In genomic region chr19:10193666-10194499, GRCh38 we compare ENCODE assay signal across 8 cellular contexts. TPM values are rescaled to one million over a fixed set of nuclear protein-coding genes. Genes with fewer than 3 reads are reported as not detected.
A peak's percentile ranks its signal among the peaks of the same experiment; 100 is the strongest.
DNase-seq lines count a peak whose midpoint lies in the region; ATAC-seq and TF ChIP-seq lines count a peak whose summit lies in the region.

No MANE protein-coding gene starts in this region.

- TF ChIP-seq CTCF in RWPE2 (IDR thresholded peaks at IDR 0.05; ENCODE audit: poor library complexity, severe bottlenecking) (no peak), choroid plexus epithelial cell (conservative IDR thresholded peaks at IDR 0.05; ENCODE audit: low read depth, low read length) (no peak), right lobe of liver (IDR thresholded peaks at IDR 0.05) (no peak), GM13976 (IDR thresholded peaks at IDR 0.05; ENCODE audit: borderline replicate concordance, control extremely low read depth, extremely low read depth, insufficient read depth, missing control alignments) (no peak)

- TF ChIP-seq POLR2A in right lobe of liver (IDR thresholded peaks at IDR 0.05): no peak

- peak; percentile 29 for ATAC-seq in HG03045 (IDR thresholded peaks at IDR 0.05; ENCODE audit: unreplicated experiment)
- ATAC-seq in RWPE2 (ENCODE audit: low read depth): peak; percentile 47
- peak; percentile 2 to 39 (median 5) for ATAC-seq in right lobe of liver

- H3K27ac ChIP-seq in RWPE2 (ENCODE audit: poor library complexity, severe bottlenecking) (peak overlapping the region; percentile 91), right lobe of liver (peak overlapping the region; percentile 40 to 53 (median 47))

- H3K9me3 ChIP-seq in RWPE2 (ENCODE audit: severe bottlenecking): no peaks in the 10 kb centered on the region
- no peaks in the 10 kb centered on the region for H3K9me3 ChIP-seq in right lobe of liver

- DNase-seq in stimulated activated CD4-positive, alpha-beta T cell treated with anti-CD3 and anti-CD28 coated beads, Interleukin-15, amount 100 ng/mL, for 48 hours (ENCODE audit: low read depth in 2 of 2): peak; percentile 16 to 33
- no peak for DNase-seq in stimulated activated CD4-positive, alpha-beta T cell treated with anti-CD3 and anti-CD28 coated beads, Interleukin-1b, Interleukin-23, amount 100 ng/mL, for 48 hours
- peak; percentile 70 for DNase-seq in RWPE2 (ENCODE audit: low spot score)
- DNase-seq in choroid plexus epithelial cell (ENCODE audit: low read depth): peak; percentile 40
- DNase-seq in right lobe of liver: no peak
- peak; percentile 28 for DNase-seq in stimulated activated naive CD4-positive, alpha-beta T cell treated with Interleukin-2 at 50 U/mL for 16 hours (lab: John Stamatoyannopoulos, UW)
- DNase-seq in GM13976 (ENCODE audit: low spot score): no peak

- H3K36me3 ChIP-seq in RWPE2 (ENCODE audit: low read depth): peaks cover 39% of the 10 kb centered on the region
- H3K36me3 ChIP-seq in right lobe of liver: no peaks in the 10 kb centered on the region

- H3K4me3 ChIP-seq in RWPE2 (ENCODE audit: severe bottlenecking): peak overlapping the region; percentile 75
- H3K4me3 ChIP-seq in choroid plexus epithelial cell (ENCODE audit: low read depth, low read length): peak overlapping the region; percentile 92
- peak overlapping the region; percentile 76 to 78 (median 77) for H3K4me3 ChIP-seq in right lobe of liver

- 6% methylated on average over 13 of the region's 32 CpGs for WGBS in right lobe of liver (ENCODE audit: insufficient coverage, low coverage, low lambda C conversion rate, missing lambda C conversion rate)

- in situ Hi-C loops in GM13976 (cut with MboI; ENCODE audit: low sequenced_read_pairs, unreplicated experiment): no loop called here

- H3K27me3 ChIP-seq in RWPE2 (ENCODE audit: insufficient read depth, poor library complexity, severe bottlenecking) (no peaks in the 10 kb centered on the region), right lobe of liver (no peaks in the 10 kb centered on the region)

- H3K4me1 ChIP-seq in RWPE2 (ENCODE audit: insufficient read depth, poor library complexity, severe bottlenecking): peaks cover 4% of the 10 kb centered on the region
- H3K4me1 ChIP-seq in right lobe of liver: peaks cover 0 to 24% (median 5%) of the 10 kb centered on the region in 4 donors

- intact Hi-C loops in right lobe of liver (cut with DNase I): no loop called here

RNA-seq across cellular contexts. Expression of gene DNMT1, which starts 0.9 kb away (rescaled TPM):
- total RNA-seq in right lobe of liver: 10 to 100 TPM; 12.6 to 37.3 (median 24.4) TPM

RNA-seq across cellular contexts. Expression of gene S1PR2, which starts 37.2 kb away (rescaled TPM):
- 1 to 10 TPM; 1.7 to 6.6 (median 4.1) TPM for total RNA-seq in right lobe of liver

RNA-seq across cellular contexts. Expression of gene MRPL4, which starts 58.1 kb away (rescaled TPM):
- total RNA-seq in right lobe of liver: 100 to 1,000 TPM in 1 of 6 experiments, 10 to 100 TPM in 5; 33.7 to 109 (median 38.2) TPM

Comparison
In these comparisons a context has a peak if more than half of its experiments do, and no peak if none do; other contexts are left out.
1. DNase-seq: peak in stimulated activated CD4-positive, alpha-beta T cell treated with anti-CD3 and anti-CD28 coated beads, Interleukin-15, amount 100 ng/mL, for 48 hours (2 of 2), RWPE2 (single experiment), choroid plexus epithelial cell (single experiment) and stimulated activated naive CD4-positive, alpha-beta T cell treated with Interleukin-2 at 50 U/mL for 16 hours (single experiment); none in stimulated activated CD4-positive, alpha-beta T cell treated with anti-CD3 and anti-CD28 coated beads, Interleukin-1b, Interleukin-23, amount 100 ng/mL, for 48 hours (single experiment), right lobe of liver (0 of 3) and GM13976 (single experiment).
2. Peak in every context shown above with its lines, with median percentiles within 50 percentile points of each other: ATAC-seq and H3K4me3 ChIP-seq.